In the genomic region with DNA sequence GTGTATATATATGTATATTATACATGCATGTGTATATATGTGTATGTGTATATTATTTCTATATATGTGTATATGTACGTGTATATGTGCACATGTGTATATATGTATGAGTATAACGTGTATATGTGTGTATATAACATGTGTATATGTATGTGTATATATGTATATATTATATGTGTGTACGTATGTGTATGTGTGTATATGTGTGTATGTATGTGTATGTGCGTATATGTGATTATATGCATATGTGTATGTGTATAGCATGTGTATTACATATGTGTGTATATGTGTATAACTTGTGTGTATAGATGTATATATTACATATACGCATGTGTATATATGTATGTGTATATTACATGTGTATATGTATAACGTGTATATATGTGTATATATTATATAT, we compare ENCODE assay signal across 16 cellular contexts. TPM values are rescaled to one million over a fixed set of nuclear protein-coding genes. Genes with fewer than 3 reads are reported as not detected.
DNase-seq lines count a peak whose midpoint lies in the region; ATAC-seq and FAIRE-seq lines count a peak whose summit lies in the region.
"Had no signal": no experiment of that assay in that cellular context is flagged by ENCODE, and none has a peak within 500 bp of the region (broad histone marks: within the 10 kb centered on the region; RNA-seq: fewer than 3 reads in every experiment).

No MANE protein-coding gene starts in this region.

- ATAC-seq in HG02884 (IDR thresholded peaks at IDR 0.05; ENCODE audit: unreplicated experiment): no peak
- ATAC-seq: A549; CD8-positive, alpha-beta T cell had no signal

- DNase-seq in frontal cortex (ENCODE audit: low spot score in 2 of 2): no peak
- DNase-seq in stimulated activated CD4-positive, alpha-beta T cell treated with anti-CD3 and anti-CD28 coated beads, Interleukin-2, amount 100 ng/mL, for 48 hours: no peak
- DNase-seq: AML-193; Caco-2; Calu3; CD4-positive, alpha-beta T cell; CD8-positive, alpha-beta T cell; DMS79 treated with DMSO at 0.1 percent for 48 hours; GDM1 had no signal

- peak; percentile 17 for FAIRE-seq in G401.6 (lab: Jason Lieb, UNC)
- peak; percentile 68 for FAIRE-seq in TTC549 (lab: Jason Lieb, UNC)
- FAIRE-seq in frontal cortex (lab: Jason Lieb, UNC): peak; percentile 79
- FAIRE-seq: A549, D721Med, GM12891, GM19239 had no signal

RNA-seq across cellular contexts. Expression of a gene that starts 32.1 kb away (rescaled TPM):
- total RNA-seq in frontal cortex: 151 TPM
